30 cellular contexts compared by ENCODE assay signal in the genomic region with DNA sequence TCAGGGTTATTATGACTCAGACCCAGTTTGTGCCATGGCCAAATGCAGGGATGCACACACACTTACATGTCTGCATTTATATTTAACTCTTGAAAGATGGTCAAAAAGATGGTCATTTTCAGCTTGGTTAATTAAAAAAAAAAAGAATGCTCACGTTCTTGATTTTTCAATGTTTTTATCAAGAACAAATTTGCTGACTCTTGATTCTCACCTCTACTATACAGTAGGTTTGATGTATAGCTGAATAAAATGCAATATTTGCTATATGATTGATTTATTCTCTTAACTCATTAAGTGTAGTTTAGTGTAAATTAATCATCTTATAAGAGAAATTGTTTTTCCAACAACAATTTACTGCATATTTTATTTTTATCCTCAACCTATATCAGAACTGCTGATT.
"Had no signal": no experiment of that assay in that cellular context is flagged by ENCODE, and none has a peak within 500 bp of the region (broad histone marks: within the 10 kb centered on the region; RNA-seq: fewer than 3 reads in every experiment).

No MANE protein-coding gene starts in this region.

- DNase-seq: activated B cell treated with CpG ODN at 0.5 μM for 24 hours; activated CD4-positive, alpha-beta memory T cell treated with anti-CD3 and anti-CD28 coated beads for 36 hours; activated CD4-positive, alpha-beta T cell treated with anti-CD3 and anti-CD28 coated beads for 4 hours; activated CD4-positive, alpha-beta T cell treated with anti-CD3 and anti-CD28 coated beads, Interleukin-2, amount 10 ng/mL, durations not matched to agents 24 days and 14 days; activated CD4-positive, alpha-beta T cell treated with anti-CD3 and anti-CD28 coated beads, Interleukin-2, amount 50 U/mL, for 1 hour; activated CD4-positive, alpha-beta T cell treated with anti-CD3 and anti-CD28 coated beads, Interleukin-2, amount 50 U/mL, for 4 hours; activated CD4-positive, CD25-positive, alpha-beta regulatory T cell treated with anti-CD3 and anti-CD28 coated beads, Interleukin-2, amount 50 U/mL, for 72 hours; activated CD8-positive, alpha-beta memory T cell treated with anti-CD3 and anti-CD28 coated beads, Interleukin-2, amount 50 U/mL, for 4 hours; activated CD8-positive, alpha-beta T cell treated with anti-CD3 and anti-CD28 coated beads for 36 hours; activated gamma-delta T cell; activated naive CD4-positive, alpha-beta T cell treated with anti-CD3 and anti-CD28 coated beads, Interleukin-2, amount 10 ng/mL, durations not matched to agents 7 days and 5 days; activated naive CD4-positive, alpha-beta T cell treated with Interleukin-2 at 50 U/mL for 16 hours; activated naive CD8-positive, alpha-beta T cell treated with anti-CD3 and anti-CD28 coated beads, Interleukin-2, amount 10 ng/mL, durations not matched to agents 7 days and 5 days; activated naive CD8-positive, alpha-beta T cell treated with anti-CD3 and anti-CD28 coated beads, Interleukin-2, amount 50 U/mL, for 24 hours; activated T-cell treated with anti-CD3 and anti-CD28 coated beads for 4 hours; activated T-cell treated with anti-CD3 and anti-CD28 coated beads, Interleukin-2, amount 50 U/mL, for 1 hour; activated T-cell treated with anti-CD3 and anti-CD28 coated beads, Interleukin-2, amount 50 U/mL, for 4 hours; activated T-cell treated with anti-CD3 and anti-CD28 coated beads, Interleukin-2, amount 50 U/mL, for 72 hours; amygdala; anterior cingulate cortex; caudate nucleus; cerebellar nuclear complex; T-helper 1 cell; T-helper 2 cell; T-helper 9 cell had no signal

- H3K36me3 ChIP-seq: ascending aorta, cardiac muscle cell had no signal

- ATAC-seq: activated CD8-positive, alpha-beta T cell treated with anti-CD3 and anti-CD28 coated beads for 36 hours; activated naive CD8-positive, alpha-beta T cell treated with anti-CD3 and anti-CD28 coated beads, Interleukin-2, amount 50 U/mL, for 24 hours; activated T-cell treated with anti-CD3 and anti-CD28 coated beads, Interleukin-2, amount 50 U/mL, for 4 hours; activated T-cell treated with anti-CD3 and anti-CD28 coated beads, Interleukin-2, amount 50 U/mL, for 72 hours; activated T-helper 17 cell treated with anti-CD3 and anti-CD28 coated beads, Interleukin-2, amount 50 U/mL, for 72 hours had no signal

- H3K9me3 ChIP-seq: ascending aorta had no signal

- H3K27ac ChIP-seq: ascending aorta, VCaP had no signal

- H3K27me3 ChIP-seq: ascending aorta, cardiac muscle cell had no signal

- H3K4me3 ChIP-seq: ascending aorta, cardiac muscle cell had no signal

- FAIRE-seq: bronchial epithelial cell had no signal
